In genomic region chr15:49175582-49176397, GRCh38 we compare ENCODE assay signal across 7 cellular contexts. TPM values are rescaled to one million over a fixed set of nuclear protein-coding genes. Genes with fewer than 3 reads are reported as not detected.
DNase-seq lines count a peak whose midpoint lies in the region; ATAC-seq, FAIRE-seq and TF ChIP-seq lines count a peak whose summit lies in the region.
"Not testable (repeated sequence)": the region's sequence is repeated elsewhere in the genome, so short reads cannot be mapped to it uniquely, and the experiment has no call there.

No MANE protein-coding gene starts in this region.

- peak overlapping the region; percentile 67 for H3K4me3 Mint-ChIP-seq in Calu3 (ENCODE audit: low read depth, unreplicated experiment)
- H3K4me3 Mint-ChIP-seq in activated CD4-positive, alpha-beta T cell treated with anti-CD3 and anti-CD28 coated beads, Interleukin-2, amount 10 ng/mL, durations not matched to agents 24 days and 14 days = not testable (repeated sequence)
- H3K4me3 Mint-ChIP-seq in stimulated activated naive B cell treated with anti-CD40 and anti-IgM and Interleukin-4, amounts not matched to agents 10 μg/mL and 1 μg/mL and 100 μg/mL, for 72 hours = peak overlapping the region; percentile 25 to 53

- FAIRE-seq in A549 (lab: Jason Lieb, UNC) = not testable (repeated sequence)

- POLR2A ChIA-PET in A549 (lab: Yijun Ruan, JAX) = not testable (repeated sequence)

- CTCF ChIA-PET in A549 (lab: Yijun Ruan, JAX) = interaction anchor here (1.6 kb wide), 1 partner anchor 30 kb away, joined by 4 read pairs; no protein-coding TSS in a partner anchor
- CTCF ChIA-PET in Calu3 (lab: Charles Lee) = not testable (repeated sequence)

- not testable (repeated sequence) for TF ChIP-seq RAD21 in A549 (conservative IDR thresholded peaks at IDR 0.05 in 1 of 2, IDR thresholded peaks at IDR 0.05 in 1 of 2)

- ATAC-seq in A549 = not testable (repeated sequence)
- ATAC-seq in left lobe of liver (peak; percentile 60), mucosa of descending colon (peak; percentile 45)
- peak in 1 of 2 donors; percentile 48 for ATAC-seq in stimulated activated naive B cell treated with anti-CD40 and anti-IgM and Interleukin-4, amounts not matched to agents 10 μg/mL and 1 μg/mL and 100 μg/mL, for 72 hours (replicated peaks)

- H3K4me3 ChIP-seq in A549, colonic mucosa, mucosa of descending colon: not testable (repeated sequence)

- DNase-seq in A549 (ENCODE audit: low read depth in 1 of 2, low spot score in 1 of 2); Calu3; activated CD4-positive, alpha-beta T cell treated with anti-CD3 and anti-CD28 coated beads, Interleukin-2, amount 10 ng/mL, durations not matched to agents 24 days and 14 days; left lobe of liver (ENCODE audit: low spot score); stimulated activated naive B cell treated with anti-CD40 and anti-IgM and Interleukin-4, amounts not matched to agents 10 μg/mL and 1 μg/mL and 100 μg/mL, for 72 hours: not testable (repeated sequence)
- peak; percentile 36 for DNase-seq in colonic mucosa
- peak in 1 of 3 donors; percentile 32 for DNase-seq in mucosa of descending colon

- H3K27me3 Mint-ChIP-seq in Calu3 (ENCODE audit: unreplicated experiment); activated CD4-positive, alpha-beta T cell treated with anti-CD3 and anti-CD28 coated beads, Interleukin-2, amount 10 ng/mL, durations not matched to agents 24 days and 14 days; stimulated activated naive B cell treated with anti-CD40 and anti-IgM and Interleukin-4, amounts not matched to agents 10 μg/mL and 1 μg/mL and 100 μg/mL, for 72 hours: not testable (repeated sequence)

- H3K27ac Mint-ChIP-seq in Calu3 (ENCODE audit: unreplicated experiment) = peak overlapping the region; percentile 82
- peak overlapping the region; percentile 7 for H3K27ac Mint-ChIP-seq in activated CD4-positive, alpha-beta T cell treated with anti-CD3 and anti-CD28 coated beads, Interleukin-2, amount 10 ng/mL, durations not matched to agents 24 days and 14 days
- not testable (repeated sequence) for H3K27ac Mint-ChIP-seq in stimulated activated naive B cell treated with anti-CD40 and anti-IgM and Interleukin-4, amounts not matched to agents 10 μg/mL and 1 μg/mL and 100 μg/mL, for 72 hours

- peaks cover 12% of the 10 kb centered on the region for H3K36me3 Mint-ChIP-seq in Calu3 (ENCODE audit: insufficient read depth, unreplicated experiment)
- peaks cover 10% of the 10 kb centered on the region for H3K36me3 Mint-ChIP-seq in activated CD4-positive, alpha-beta T cell treated with anti-CD3 and anti-CD28 coated beads, Interleukin-2, amount 10 ng/mL, durations not matched to agents 24 days and 14 days (ENCODE audit: low read depth)
- not testable (repeated sequence) for H3K36me3 Mint-ChIP-seq in stimulated activated naive B cell treated with anti-CD40 and anti-IgM and Interleukin-4, amounts not matched to agents 10 μg/mL and 1 μg/mL and 100 μg/mL, for 72 hours

- H3K9me3 ChIP-seq in A549, colonic mucosa, mucosa of descending colon: not testable (repeated sequence)

- peaks cover 20% of the 10 kb centered on the region for H3K4me1 Mint-ChIP-seq in Calu3 (ENCODE audit: low read depth, unreplicated experiment)
- H3K4me1 Mint-ChIP-seq in activated CD4-positive, alpha-beta T cell treated with anti-CD3 and anti-CD28 coated beads, Interleukin-2, amount 10 ng/mL, durations not matched to agents 24 days and 14 days = peaks cover 24% of the 10 kb centered on the region
- peaks cover 15 to 29% of the 10 kb centered on the region in 2 donors for H3K4me1 Mint-ChIP-seq in stimulated activated naive B cell treated with anti-CD40 and anti-IgM and Interleukin-4, amounts not matched to agents 10 μg/mL and 1 μg/mL and 100 μg/mL, for 72 hours

- not testable (repeated sequence) for TF ChIP-seq EP300 in A549 (IDR thresholded peaks at IDR 0.05)

- intact Hi-C loops in Calu3 (cut with micrococcal nuclease; ENCODE audit: unreplicated experiment); activated CD4-positive, alpha-beta T cell treated with anti-CD3 and anti-CD28 coated beads, Interleukin-2, amount 10 ng/mL, durations not matched to agents 24 days and 14 days (cut with micrococcal nuclease); colonic mucosa (cut with DNase I); mucosa of descending colon (cut with DNase I, micrococcal nuclease): not testable (repeated sequence)

- TF ChIP-seq CTCF in A549 (IDR thresholded peaks at IDR 0.05); Calu3 (IDR thresholded peaks at IDR 0.05; ENCODE audit: unreplicated experiment); colonic mucosa (IDR thresholded peaks at IDR 0.05); mucosa of descending colon (IDR thresholded peaks at IDR 0.05): not testable (repeated sequence)

- H3K27me3 ChIP-seq in colonic mucosa = not testable (repeated sequence)

- peak overlapping the region; percentile 72 to 74; a peak in 5 of 6 replicates for H3K27ac ChIP-seq in A549
- not testable (repeated sequence) for H3K27ac ChIP-seq in colonic mucosa

- peak overlapping the region; percentile 79 for H3K4me2 ChIP-seq in A549

- not testable (repeated sequence) for BruUV-seq in Calu3 (replicated peaks; lab: Mats Ljungman, UMichigan)

- not testable (repeated sequence) for H3K36me3 ChIP-seq in colonic mucosa; mucosa of descending colon (ENCODE audit: low read depth)

- 42% methylated on average over 6 of the region's 6 CpGs for WGBS in A549 (ENCODE audit: missing lambda C conversion rate)

- H3K9me3 Mint-ChIP-seq in Calu3 (ENCODE audit: low read depth, unreplicated experiment); activated CD4-positive, alpha-beta T cell treated with anti-CD3 and anti-CD28 coated beads, Interleukin-2, amount 10 ng/mL, durations not matched to agents 24 days and 14 days; stimulated activated naive B cell treated with anti-CD40 and anti-IgM and Interleukin-4, amounts not matched to agents 10 μg/mL and 1 μg/mL and 100 μg/mL, for 72 hours: not testable (repeated sequence)

- H3K4me1 ChIP-seq in A549 = peaks cover 35% of the 10 kb centered on the region
- not testable (repeated sequence) for H3K4me1 ChIP-seq in colonic mucosa; mucosa of descending colon (ENCODE audit: low read depth)

- TF ChIP-seq POLR2A in A549 (IDR thresholded peaks at IDR 0.05; ENCODE audit: low read length) = not testable (repeated sequence)

- H3K9ac ChIP-seq in colonic mucosa (ENCODE audit: low read depth in 2 of 2, low read length in 2 of 2) = not testable (repeated sequence)

RNA-seq across cellular contexts. Expression of gene GALK2, which starts 5.7 kb away (rescaled TPM):
- polyA plus RNA-seq in A549 (2011; rRNA removed) = 40.5 and 44.7 TPM in 2 replicates
- 18.6 and 19.2 TPM in 2 replicates for polyA plus RNA-seq in A549 (2012; cell fraction: cytosol; rRNA removed)
- polyA plus RNA-seq in A549 (2012; cell fraction: nucleus; rRNA removed) = 14.2 and 16.0 TPM in 2 replicates
- polyA plus RNA-seq in A549 (2017; fragmentation: RNase III; extraction: RNeasy Plus Mini Kit Qiagen cat#74134 plus additional on column Dnase treatment) = 22.8 to 26.8 TPM (median 23.7 TPM) in 3 replicates
- polyA minus RNA-seq in A549 (2011; rRNA and poly(A)+ RNA removed) = 32.1 and 44.6 TPM in 2 replicates
- 44.2 and 48.3 TPM in 2 replicates for total RNA-seq in Calu3 (2022)
- total RNA-seq in activated CD4-positive, alpha-beta T cell treated with anti-CD3 and anti-CD28 coated beads, Interleukin-2, amount 10 ng/mL, durations not matched to agents 24 days and 14 days = 24.7 and 25.5 TPM in 2 replicates
- 10 to 100 TPM; 39.7 to 48.3 TPM for total RNA-seq in colonic mucosa
- 29.7 TPM for total RNA-seq in left lobe of liver
- 10 to 100 TPM; 35.6 to 39.7 (median 39.5) TPM for total RNA-seq in mucosa of descending colon

RNA-seq across cellular contexts. Expression of gene COPS2, which starts 20.4 kb away (rescaled TPM):
- polyA plus RNA-seq in A549 (2011; rRNA removed) = 49.9 and 66.6 TPM in 2 replicates
- 12.6 and 13.8 TPM in 2 replicates for polyA plus RNA-seq in A549 (2012; cell fraction: cytosol; rRNA removed)
- polyA plus RNA-seq in A549 (2012; cell fraction: nucleus; rRNA removed) = 4.4 and 5.2 TPM in 2 replicates
- 64.6 to 78.2 TPM (median 64.8 TPM) in 3 replicates for polyA plus RNA-seq in A549 (2017; fragmentation: RNase III; extraction: RNeasy Plus Mini Kit Qiagen cat#74134 plus additional on column Dnase treatment)
- 15.0 and 16.3 TPM in 2 replicates for polyA minus RNA-seq in A549 (2011; rRNA and poly(A)+ RNA removed)
- 73.7 and 80.9 TPM in 2 replicates for total RNA-seq in Calu3 (2022)
- 98.6 and 99.0 TPM in 2 replicates for total RNA-seq in activated CD4-positive, alpha-beta T cell treated with anti-CD3 and anti-CD28 coated beads, Interleukin-2, amount 10 ng/mL, durations not matched to agents 24 days and 14 days
- 10 to 100 TPM; 47.7 to 69.6 TPM for total RNA-seq in colonic mucosa
- total RNA-seq in left lobe of liver = 23.5 TPM
- 100 to 1,000 TPM in 1 of 3 donors, 10 to 100 TPM in 2; 38.4 to 102 (median 43.5) TPM for total RNA-seq in mucosa of descending colon
